Comparison of ENCODE assay signal across 13 cellular contexts in genomic region chr12:105418232-105418631, GRCh38.
DNase-seq lines count a peak whose midpoint lies in the region; ATAC-seq and TF ChIP-seq lines count a peak whose summit lies in the region.
"Had no signal": no experiment of that assay in that cellular context is flagged by ENCODE, and none has a peak within 500 bp of the region (broad histone marks: within the 10 kb centered on the region; RNA-seq: fewer than 3 reads in every experiment).

No MANE protein-coding gene starts in this region.

- POLR2A ChIA-PET in HCT116 (lab: Charles Lee): no interaction called here
- POLR2A ChIA-PET in activated CD8-positive, alpha-beta T cell treated with anti-CD3 and anti-CD28 coated beads, Interleukin-2, amount 10 ng/mL, durations not matched to agents 7 days and 5 days (lab: Charles Lee): no interaction called here

- CTCF ChIA-PET in HCT116 (lab: Charles Lee): interaction anchor here (1.0 to 2.4 kb wide), 2 partner anchors 731 to 805 kb away, joined by 3 to 6 read pairs; no protein-coding TSS in a partner anchor
- CTCF ChIA-PET in activated CD8-positive, alpha-beta T cell treated with anti-CD3 and anti-CD28 coated beads, Interleukin-2, amount 10 ng/mL, durations not matched to agents 7 days and 5 days (lab: Charles Lee): interaction anchor here (0.6 to 4.6 kb wide), 2 partner anchors 717 to 853 kb away, joined by 3 to 50 read pairs; no protein-coding TSS in a partner anchor

- no peak for TF ChIP-seq CTCF in HCT116 (IDR thresholded peaks at IDR 0.05 in 2 of 3, conservative IDR thresholded peaks at IDR 0.05 in 1 of 3; ENCODE audit: borderline replicate concordance in 1 of 3, insufficient read depth in 1 of 3, low read depth in 2 of 3, low read length in 2 of 3)
- TF ChIP-seq CTCF in hepatocyte (IDR thresholded peaks at IDR 0.05; ENCODE audit: poor library complexity): no peak
- no peak for TF ChIP-seq CTCF in upper lobe of right lung (IDR thresholded peaks at IDR 0.05)

- H3K27me3 ChIP-seq in HCT116 (ENCODE audit: insufficient read depth, low read length) (no peaks in the 10 kb centered on the region), hepatocyte (no peaks in the 10 kb centered on the region), upper lobe of right lung (no peaks in the 10 kb centered on the region)

- H3K4me2 ChIP-seq in HCT116 (ENCODE audit: low read length) (peak overlapping the region; percentile 25), hepatocyte (no peak overlapping the region)

- H3K4me1 ChIP-seq in HCT116 (ENCODE audit: control insufficient read depth in 1 of 2, insufficient read depth in 2 of 2, low read length in 2 of 2) (peaks cover 0 to 13% of the 10 kb centered on the region in 2 experiments; a peak in 1 of 4 replicates), hepatocyte (ENCODE audit: insufficient read depth) (no peaks in the 10 kb centered on the region), upper lobe of right lung (no peaks in the 10 kb centered on the region)

- H3K9me3 ChIP-seq in HCT116 (ENCODE audit: control insufficient read depth in 1 of 2, insufficient read depth in 1 of 2, low read depth in 1 of 2, low read length in 2 of 2): no peaks in the 10 kb centered on the region
- H3K9me3 ChIP-seq in hepatocyte (ENCODE audit: low read depth): no peaks in the 10 kb centered on the region
- H3K9me3 ChIP-seq in upper lobe of right lung: no peaks in the 10 kb centered on the region

- no peak overlapping the region for H3K27ac Mint-ChIP-seq in activated CD8-positive, alpha-beta T cell treated with anti-CD3 and anti-CD28 coated beads, Interleukin-2, amount 10 ng/mL, durations not matched to agents 7 days and 5 days
- H3K27ac Mint-ChIP-seq: activated naive CD8-positive, alpha-beta T cell treated with anti-CD3 and anti-CD28 coated beads for 36 hours had no signal

- H3K9me3 Mint-ChIP-seq in activated CD8-positive, alpha-beta T cell treated with anti-CD3 and anti-CD28 coated beads, Interleukin-2, amount 10 ng/mL, durations not matched to agents 7 days and 5 days (ENCODE audit: insufficient read depth): no peaks in the 10 kb centered on the region
- H3K9me3 Mint-ChIP-seq: activated naive CD8-positive, alpha-beta T cell treated with anti-CD3 and anti-CD28 coated beads for 36 hours had no signal

- H3K4me3 ChIP-seq in HCT116 (replicated peaks in 1 of 2; ENCODE audit: low read depth in 1 of 2, low read length in 2 of 2) (no peak overlapping the region), hepatocyte (no peak overlapping the region), upper lobe of right lung (no peak overlapping the region)

- H4K20me1 ChIP-seq in HCT116 (ENCODE audit: insufficient read depth): no peaks in the 10 kb centered on the region
- H4K20me1 ChIP-seq in hepatocyte (ENCODE audit: insufficient read depth, poor library complexity, severe bottlenecking): no peaks in the 10 kb centered on the region

- intact Hi-C loops in HCT116 (cut with micrococcal nuclease): no loop called here
- intact Hi-C loops in upper lobe of right lung (cut with DNase I): no loop called here

- no peak overlapping the region for H3K9ac ChIP-seq in HCT116 (ENCODE audit: low read length)

- H3K27ac ChIP-seq in HCT116 (ENCODE audit: low read depth, low read length): no peak overlapping the region
- H3K27ac ChIP-seq in hepatocyte: no peak overlapping the region
- H3K27ac ChIP-seq in upper lobe of right lung: no peak overlapping the region

- H3K36me3 Mint-ChIP-seq in activated CD8-positive, alpha-beta T cell treated with anti-CD3 and anti-CD28 coated beads, Interleukin-2, amount 10 ng/mL, durations not matched to agents 7 days and 5 days (ENCODE audit: low read depth): no peaks in the 10 kb centered on the region
- H3K36me3 Mint-ChIP-seq: activated naive CD8-positive, alpha-beta T cell treated with anti-CD3 and anti-CD28 coated beads for 36 hours had no signal

- WGBS in hepatocyte (ENCODE audit: low lambda C conversion rate, missing lambda C conversion rate): 83% methylated on average over 5 of the region's 5 CpGs

- no peaks in the 10 kb centered on the region for H3K36me3 ChIP-seq in HCT116 (ENCODE audit: control insufficient read depth in 1 of 2, insufficient read depth in 2 of 2, low read length in 2 of 2)
- no peaks in the 10 kb centered on the region for H3K36me3 ChIP-seq in hepatocyte (replicated peaks; ENCODE audit: insufficient read depth, low read depth)
- no peaks in the 10 kb centered on the region for H3K36me3 ChIP-seq in upper lobe of right lung

- TF ChIP-seq RAD21 in HCT116 (IDR thresholded peaks at IDR 0.05; ENCODE audit: low read depth): no peak

- no peak for TF ChIP-seq POLR2A in HCT116 (IDR thresholded peaks at IDR 0.05; ENCODE audit: borderline replicate concordance, extremely low read depth, insufficient read depth, insufficient read length)

- RAD21 ChIA-PET in HCT116 (lab: Charles Lee; ENCODE audit: low non-redundant PET in 1 of 2, low total read pairs in 2 of 2, uncharacterized antibody in 2 of 2, unreplicated experiment in 2 of 2): no interaction called here

- H3K27me3 Mint-ChIP-seq in activated CD8-positive, alpha-beta T cell treated with anti-CD3 and anti-CD28 coated beads, Interleukin-2, amount 10 ng/mL, durations not matched to agents 7 days and 5 days (ENCODE audit: low read depth): peaks cover 6% of the 10 kb centered on the region
- H3K27me3 Mint-ChIP-seq: activated naive CD8-positive, alpha-beta T cell treated with anti-CD3 and anti-CD28 coated beads for 36 hours had no signal

- H3K4me1 Mint-ChIP-seq in activated CD8-positive, alpha-beta T cell treated with anti-CD3 and anti-CD28 coated beads, Interleukin-2, amount 10 ng/mL, durations not matched to agents 7 days and 5 days (ENCODE audit: low read depth): no peaks in the 10 kb centered on the region

- H3K9me2 ChIP-seq in HCT116 (ENCODE audit: insufficient read depth) (no peaks in the 10 kb centered on the region), hepatocyte (replicated peaks; ENCODE audit: insufficient read depth) (no peaks in the 10 kb centered on the region)

- H3K79me2 ChIP-seq in HCT116 (ENCODE audit: insufficient read depth, low read length): no peaks in the 10 kb centered on the region
- H3K79me2 ChIP-seq in hepatocyte: no peaks in the 10 kb centered on the region

- ATAC-seq in HCT116 (peak; percentile 84), upper lobe of right lung (peak; percentile 73)
- ATAC-seq in activated CD8-positive, alpha-beta T cell treated with anti-CD3 and anti-CD28 coated beads, Interleukin-2, amount 10 ng/mL, durations not matched to agents 7 days and 5 days: no peak

- H3K4me3 Mint-ChIP-seq in activated CD8-positive, alpha-beta T cell treated with anti-CD3 and anti-CD28 coated beads, Interleukin-2, amount 10 ng/mL, durations not matched to agents 7 days and 5 days: no peak overlapping the region
- H3K4me3 Mint-ChIP-seq: activated naive CD8-positive, alpha-beta T cell treated with anti-CD3 and anti-CD28 coated beads for 36 hours had no signal

- no peak for DNase-seq in HCT116 (ENCODE audit: low read depth, low spot score)
- DNase-seq in amniotic epithelial cell (ENCODE audit: low read depth): peak; percentile 67
- peak; percentile 17 for DNase-seq in hepatocyte (ENCODE audit: low spot score)
- no peak for DNase-seq in upper lobe of right lung
- no peak for DNase-seq in NCI-H345 treated with DMSO at 0.1 percent for 48 hours (lab: John Stamatoyannopoulos, UW; ENCODE audit: unreplicated experiment)
- no peak for DNase-seq in activated CD8-positive, alpha-beta T cell treated with anti-CD3 and anti-CD28 coated beads, Interleukin-2, amount 10 ng/mL, durations not matched to agents 7 days and 5 days
- DNase-seq in HUDEP-2 (lab: John Stamatoyannopoulos, UW; ENCODE audit: unreplicated experiment in 76 of 76): no peak
- DNase-seq: activated CD4-positive, alpha-beta T cell treated with anti-CD3 and anti-CD28 coated beads, Interleukin-2, amount 50 U/mL, for 4 hours; activated naive CD8-positive, alpha-beta T cell treated with anti-CD3 and anti-CD28 coated beads for 36 hours; NCI-H187; Right ventricle myocardium superior; stimulated activated CD4-positive, alpha-beta T cell treated with anti-CD3 and anti-CD28 coated beads, Interleukin-15, amount 100 ng/mL, for 24 hours; stimulated activated naive CD4-positive, alpha-beta T cell had no signal

- BruUV-seq in HCT116 (replicated peaks; lab: Mats Ljungman, UMichigan): no TSS peak

- H2AFZ ChIP-seq in HCT116 (ENCODE audit: low read depth, low read length, poor library complexity, severe bottlenecking): no peak overlapping the region
- H2AFZ ChIP-seq in hepatocyte: no peak overlapping the region

TF ChIP-seq in HCT116, 20 proteins besides CTCF, POLR2A, EP300 and RAD21:
- TF ChIP-seq CBX3 (IDR thresholded peaks at IDR 0.05; ENCODE audit: low read depth): no peak
- TF ChIP-seq EZH2 (IDR thresholded peaks at IDR 0.05): no peak
- TF ChIP-seq REST (IDR thresholded peaks at IDR 0.05; ENCODE audit: low read depth): no peak
- no peak for TF ChIP-seq CEBPB (IDR thresholded peaks at IDR 0.05; ENCODE audit: low read depth)
- no peak for TF ChIP-seq YY1 (IDR thresholded peaks at IDR 0.05; ENCODE audit: extremely low read depth, insufficient replicate concordance, low read depth, low read length)
- TF ChIP-seq EGR1 (IDR thresholded peaks at IDR 0.05; ENCODE audit: low read depth): no peak
- TF ChIP-seq FOSL1 (IDR thresholded peaks at IDR 0.05; ENCODE audit: low read depth): no peak

Comparison
In these comparisons a context has a peak if more than half of its experiments do, and no peak if none do; other contexts are left out.
1. DNase-seq: peak in amniotic epithelial cell (single experiment) and hepatocyte (single experiment); none in HCT116 (single experiment), upper lobe of right lung (single experiment), NCI-H345 treated with DMSO at 0.1 percent for 48 hours (single experiment), activated CD8-positive, alpha-beta T cell treated with anti-CD3 and anti-CD28 coated beads, Interleukin-2, amount 10 ng/mL, durations not matched to agents 7 days and 5 days (single experiment) and HUDEP-2 (0 of 76).